Comparison of ENCODE assay signal across 16 cellular contexts in genomic region chr14:64825498-64825897, GRCh38. TPM values are rescaled to one million over a fixed set of nuclear protein-coding genes. Genes with fewer than 3 reads are reported as not detected.
DNase-seq lines count a peak whose midpoint lies in the region; ATAC-seq and TF ChIP-seq lines count a peak whose summit lies in the region.
"Had no signal": no experiment of that assay in that cellular context is flagged by ENCODE, and none has a peak within 500 bp of the region (broad histone marks: within the 10 kb centered on the region; RNA-seq: fewer than 3 reads in every experiment).

No MANE protein-coding gene starts in this region.

- no peaks in the 10 kb centered on the region for H3K36me3 Mint-ChIP-seq in endodermal cell (ENCODE audit: low read depth)
- H3K36me3 Mint-ChIP-seq in progenitor cell of endocrine pancreas (ENCODE audit: insufficient read depth), result no peaks in the 10 kb centered on the region
- H3K36me3 Mint-ChIP-seq: CD8-positive, alpha-beta T cell had no signal

- 80 to 86% methylated on average over 8 to 10 of the region's 10 CpGs for WGBS in endodermal cell (ENCODE audit: insufficient coverage in 1 of 2, insufficient read length in 1 of 2), 2 experiments
- 41% methylated on average over 10 of the region's 10 CpGs for WGBS in right cardiac atrium

- TF ChIP-seq POLR2A in uterus (IDR thresholded peaks at IDR 0.05), result no peak

- H3K27ac Mint-ChIP-seq in endodermal cell (no peak overlapping the region), progenitor cell of endocrine pancreas (peak overlapping the region; percentile 4)
- H3K27ac Mint-ChIP-seq: CD8-positive, alpha-beta T cell had no signal

- TF ChIP-seq CTCF in endodermal cell (conservative IDR thresholded peaks at IDR 0.05) (no peak), progenitor cell of endocrine pancreas (IDR thresholded peaks at IDR 0.05; ENCODE audit: unreplicated experiment) (no peak), omental fat pad (IDR thresholded peaks at IDR 0.05) (no peak), uterus (IDR thresholded peaks at IDR 0.05) (no peak)

- no peak overlapping the region for H3K27ac ChIP-seq in endodermal cell (ENCODE audit: low read depth, low read length)
- peak overlapping the region; percentile 62 for H3K27ac ChIP-seq in right cardiac atrium (ENCODE audit: low read length)
- H3K27ac ChIP-seq in uterus, result no peak overlapping the region
- H3K27ac ChIP-seq: BLaER1, Peyer's patch had no signal

- ATAC-seq in right cardiac atrium (peak; percentile 39 to 45), omental fat pad (ENCODE audit: low FRiP score) (no peak), GM18907 (IDR thresholded peaks at IDR 0.05; ENCODE audit: unreplicated experiment) (no peak)
- ATAC-seq: CD8-positive, alpha-beta T cell had no signal

- H3K36me3 ChIP-seq in endodermal cell (ENCODE audit: control insufficient read depth, insufficient read depth, low read length) (no peaks in the 10 kb centered on the region), uterus (no peaks in the 10 kb centered on the region)
- H3K36me3 ChIP-seq: BLaER1, HAP-1, Peyer's patch had no signal

- DNase-seq in G401 (ENCODE audit: low spot score) (peak; percentile 60), endodermal cell (peak; percentile 55), right cardiac atrium (peak in 1 of 3 donors; percentile 43), progenitor cell of endocrine pancreas (ENCODE audit: low spot score, unreplicated experiment) (no peak), omental fat pad (ENCODE audit: low spot score) (no peak), uterus (no peak)
- no peak for DNase-seq in effector CD4-positive, alpha-beta T cell
- DNase-seq: CD8-positive, alpha-beta T cell; DMS79; IMR-90; Kasumi-1; Peyer's patch; SHP77 had no signal

- H3K9me3 ChIP-seq in endodermal cell (ENCODE audit: control insufficient read depth, low read length) (no peaks in the 10 kb centered on the region), right cardiac atrium (ENCODE audit: control insufficient read depth, low read length) (no peaks in the 10 kb centered on the region), uterus (no peaks in the 10 kb centered on the region)
- H3K9me3 ChIP-seq: BLaER1, HAP-1, Peyer's patch had no signal

- H3K9ac ChIP-seq in endodermal cell (ENCODE audit: extremely low read depth, low read length, poor library complexity, severe bottlenecking), result no peak overlapping the region
- H3K9ac ChIP-seq: BLaER1 had no signal

- H3K4me3 ChIP-seq in endodermal cell (ENCODE audit: low read length) (no peak overlapping the region), right cardiac atrium (ENCODE audit: low read length) (no peak overlapping the region), uterus (no peak overlapping the region)
- H3K4me3 ChIP-seq: BLaER1, HAP-1, Peyer's patch had no signal

- peaks cover 4% of the 10 kb centered on the region for H3K27me3 ChIP-seq in endodermal cell (ENCODE audit: control insufficient read depth, insufficient read depth, low read length, poor library complexity, severe bottlenecking)
- no peaks in the 10 kb centered on the region for H3K27me3 ChIP-seq in right cardiac atrium (ENCODE audit: control insufficient read depth, insufficient read depth)
- H3K27me3 ChIP-seq in uterus, result no peaks in the 10 kb centered on the region
- H3K27me3 ChIP-seq: BLaER1, Peyer's patch had no signal

- H3K9me3 Mint-ChIP-seq in endodermal cell (no peaks in the 10 kb centered on the region), progenitor cell of endocrine pancreas (ENCODE audit: low read depth) (no peaks in the 10 kb centered on the region)
- H3K9me3 Mint-ChIP-seq: CD8-positive, alpha-beta T cell had no signal

- intact Hi-C loops in right cardiac atrium (cut with DNase I) (loop anchor here in 2 of 4 donors (5.0 to 10.0 kb wide), 2 partner anchors 62 to 149 kb away; partner anchors contain the start of gene RAB15 (in 1 of the 2)), uterus (cut with DNase I; ENCODE audit: low total_unique reads) (no loop called here)

- in situ Hi-C loops in G401 (cut with HindIII; ENCODE audit: low sequenced_read_pairs), result no loop called here

- H3K4me1 ChIP-seq in endodermal cell (ENCODE audit: control insufficient read depth, insufficient read depth, low read length) (no peaks in the 10 kb centered on the region), right cardiac atrium (ENCODE audit: control insufficient read depth, insufficient read depth, low read length) (peaks cover 10% of the 10 kb centered on the region), uterus (no peaks in the 10 kb centered on the region)
- H3K4me1 ChIP-seq: HAP-1, Peyer's patch had no signal

- peaks cover 12% of the 10 kb centered on the region for H3K4me1 Mint-ChIP-seq in endodermal cell
- H3K4me1 Mint-ChIP-seq in progenitor cell of endocrine pancreas (ENCODE audit: low read depth), result no peaks in the 10 kb centered on the region

- H3K4me3 Mint-ChIP-seq in endodermal cell (no peak overlapping the region), progenitor cell of endocrine pancreas (ENCODE audit: low read depth) (no peak overlapping the region)
- H3K4me3 Mint-ChIP-seq: CD8-positive, alpha-beta T cell had no signal

- H3K27me3 Mint-ChIP-seq in endodermal cell (ENCODE audit: insufficient read depth), result peaks cover 14% of the 10 kb centered on the region
- H3K27me3 Mint-ChIP-seq in progenitor cell of endocrine pancreas, result peaks cover 38% of the 10 kb centered on the region

RNA-seq across cellular contexts. Expression of gene SPTB, which starts 54.2 kb away (rescaled TPM):
- total RNA-seq in G401 (2014; rRNA removed; shearing (Covaris generic)), result not detected in 2 replicates
- total RNA-seq in endodermal cell, result 1 to 10 TPM in 1 of 2 donors, under 1 TPM in 1; 0.77 to 1.4 TPM
- 0.36 TPM for polyA plus RNA-seq in endodermal cell (2013, experiment 1 of 2)
- polyA plus RNA-seq in endodermal cell (2013, experiment 2 of 2), result 0.41 TPM
- 10 to 100 TPM; 79.4 to 96.5 (median 83.4) TPM for total RNA-seq in right cardiac atrium
- polyA plus RNA-seq in right cardiac atrium, result 68.4 TPM
- 1.1 and 1.7 TPM in 2 replicates for total RNA-seq in progenitor cell of endocrine pancreas
- 1 to 10 TPM; 1.1 to 3.5 (median 1.4) TPM for total RNA-seq in omental fat pad
- 1 to 10 TPM in 3 of 4 donors, not detected in 1; 1.0 to 5.4 (median 4.6) TPM for total RNA-seq in uterus
- total RNA-seq: CD8-positive, alpha-beta T cell had no signal

Comparison
In these comparisons a context has a peak if more than half of its experiments do, and no peak if none do; other contexts are left out.
1. DNase-seq: peak in G401 (single experiment) and endodermal cell (single experiment); none in progenitor cell of endocrine pancreas (single experiment), effector CD4-positive, alpha-beta T cell (single experiment), omental fat pad (single experiment) and uterus (0 of 2).
2. ATAC-seq: peak in right cardiac atrium (2 of 2); none in omental fat pad (single experiment) and GM18907 (single experiment).
3. RNA of gene SPTB, which starts 54.2 kb away (total RNA-seq): 79.4 to 96.5 TPM in right cardiac atrium; 1.0 to 5.4 TPM in uterus, 1.1 to 1.7 TPM in progenitor cell of endocrine pancreas, 1.1 to 3.5 TPM in omental fat pad, 0.77 to 1.4 TPM in endodermal cell and not detected in G401; every median in the first group is over 10 times any median in the second.